In genomic region chr11:23021287-23021863, GRCh38 we compare ENCODE assay signal across 8 cellular contexts.
DNase-seq lines count a peak whose midpoint lies in the region; ATAC-seq and TF ChIP-seq lines count a peak whose summit lies in the region.

No MANE protein-coding gene starts in this region.

- peak; percentile 72 for ATAC-seq in HG02642 (IDR thresholded peaks at IDR 0.05; ENCODE audit: poor library complexity, unreplicated experiment)

- no peaks in the 10 kb centered on the region for H3K9me3 ChIP-seq in CD8-positive, alpha-beta memory T cell (ENCODE audit: low read length)

- H3K36me3 ChIP-seq in CD8-positive, alpha-beta memory T cell (ENCODE audit: insufficient read depth, low read length), result no peaks in the 10 kb centered on the region

- H3K4me3 ChIP-seq in GM12865 (ENCODE audit: low read depth, low read length), result no peak overlapping the region
- H3K4me3 ChIP-seq in CD8-positive, alpha-beta memory T cell (ENCODE audit: low read length), result no peak overlapping the region

- H3K27ac ChIP-seq in CD8-positive, alpha-beta memory T cell (ENCODE audit: low read depth, low read length), result no peak overlapping the region

- peaks cover 19% of the 10 kb centered on the region for H3K27me3 Mint-ChIP-seq in osteocyte (ENCODE audit: unreplicated experiment)
- H3K27me3 Mint-ChIP-seq in CD8-positive, alpha-beta memory T cell, result peaks cover 0 to 1% of the 10 kb centered on the region in 2 donors

- TF ChIP-seq CTCF in GM12865 (IDR thresholded peaks at IDR 0.05; ENCODE audit: insufficient read depth, low read depth, low read length, missing control alignments) (peak; percentile 59), osteocyte (IDR thresholded peaks at IDR 0.05) (peak; percentile 86)

- no peak for TF ChIP-seq POLR2A in erythroblast (IDR thresholded peaks at IDR 0.05; ENCODE audit: low read length)

- no peaks in the 10 kb centered on the region for H3K27me3 ChIP-seq in CD8-positive, alpha-beta memory T cell (ENCODE audit: insufficient read depth, low read length, poor library complexity, severe bottlenecking)

- POLR2A ChIA-PET in CD8-positive, alpha-beta memory T cell (lab: Charles Lee), result no interaction called here

- H3K4me3 Mint-ChIP-seq in osteocyte (ENCODE audit: unreplicated experiment), result no peak overlapping the region
- H3K4me3 Mint-ChIP-seq in CD8-positive, alpha-beta memory T cell, result no peak overlapping the region

- H3K27ac Mint-ChIP-seq in osteocyte (ENCODE audit: unreplicated experiment), result no peak overlapping the region
- no peak overlapping the region for H3K27ac Mint-ChIP-seq in CD8-positive, alpha-beta memory T cell

- H3K4me1 Mint-ChIP-seq in osteocyte (ENCODE audit: unreplicated experiment), result no peaks in the 10 kb centered on the region
- H3K4me1 Mint-ChIP-seq in CD8-positive, alpha-beta memory T cell, result no peaks in the 10 kb centered on the region

- H3K36me3 Mint-ChIP-seq in osteocyte (ENCODE audit: unreplicated experiment), result no peaks in the 10 kb centered on the region
- no peaks in the 10 kb centered on the region for H3K36me3 Mint-ChIP-seq in CD8-positive, alpha-beta memory T cell

- H3K4me1 ChIP-seq in CD8-positive, alpha-beta memory T cell (ENCODE audit: insufficient read depth, low read length), result no peaks in the 10 kb centered on the region

- CTCF ChIA-PET in CD8-positive, alpha-beta memory T cell (lab: Charles Lee), result interaction anchor here (0.9 kb wide), 1 partner anchor 11 kb away, joined by 3 read pairs; no protein-coding TSS in a partner anchor

- peak; percentile 31 for DNase-seq in 8988T
- DNase-seq in GM12865 (ENCODE audit: low read depth), result peak; percentile 21
- DNase-seq in NCI-H460 (ENCODE audit: extremely low read depth, low read depth), result peak; percentile 13
- peak; percentile 8 to 42 for DNase-seq in erythroblast (lab: John Stamatoyannopoulos, UW)
- no peak for DNase-seq in osteocyte (ENCODE audit: extremely low spot score, unreplicated experiment)
- no peak for DNase-seq in CD8-positive, alpha-beta memory T cell
- no peak for DNase-seq in DMS79 treated with DMSO at 0.1 percent for 48 hours (lab: John Stamatoyannopoulos, UW)

- H3K9me3 Mint-ChIP-seq in osteocyte (ENCODE audit: unreplicated experiment), result no peaks in the 10 kb centered on the region
- H3K9me3 Mint-ChIP-seq in CD8-positive, alpha-beta memory T cell, result peaks cover 3 to 15% (median 4%) of the 10 kb centered on the region in 5 donors

Comparison
In these comparisons a context has a peak if more than half of its experiments do, and no peak if none do; other contexts are left out.
1. DNase-seq: peak in 8988T (single experiment), GM12865 (single experiment), NCI-H460 (single experiment) and erythroblast (2 of 2); none in osteocyte (single experiment), CD8-positive, alpha-beta memory T cell (0 of 5) and DMS79 treated with DMSO at 0.1 percent for 48 hours (single experiment).